Comparison of ENCODE assay signal across 8 cellular contexts in genomic region chr12:6229823-6230222, GRCh38. TPM values are rescaled to one million over a fixed set of nuclear protein-coding genes. Genes with fewer than 3 reads are reported as not detected.
DNase-seq lines count a peak whose midpoint lies in the region; ATAC-seq and TF ChIP-seq lines count a peak whose summit lies in the region.

No MANE protein-coding gene starts in this region.

- no peak for TF ChIP-seq CTCF in PC-9 (conservative IDR thresholded peaks at IDR 0.05)
- no peak for TF ChIP-seq CTCF in endodermal cell (conservative IDR thresholded peaks at IDR 0.05)
- no peak for TF ChIP-seq CTCF in neural crest cell (conservative IDR thresholded peaks at IDR 0.05)
- TF ChIP-seq CTCF in GM13976 (IDR thresholded peaks at IDR 0.05; ENCODE audit: borderline replicate concordance, control extremely low read depth, extremely low read depth, insufficient read depth, missing control alignments): no peak

- H3F3A ChIP-seq in PC-9 (ENCODE audit: insufficient read depth, low read depth): peaks cover 65% of the 10 kb centered on the region

- H3K27ac ChIP-seq in CD4-positive, CD25-positive, alpha-beta regulatory T cell (ENCODE audit: insufficient read depth, low read length, poor library complexity, severe bottlenecking): peak overlapping the region; percentile 67
- H3K27ac ChIP-seq in PC-9 (peak overlapping the region; percentile 86), endodermal cell (ENCODE audit: low read depth, low read length) (peak overlapping the region; percentile 54)

- H3K9ac ChIP-seq in endodermal cell (ENCODE audit: extremely low read depth, low read length, poor library complexity, severe bottlenecking): no peak overlapping the region

- CTCF ChIA-PET in PC-9 (lab: Charles Lee): interaction anchor here (0.6 to 2.7 kb wide), 4 partner anchors 14 to 241 kb away, joined by 3 to 23 read pairs (median 8); no protein-coding TSS in a partner anchor

- peak overlapping the region in 2 of 3 donors; percentile 88 to 92 for H3K27ac Mint-ChIP-seq in CD4-positive, CD25-positive, alpha-beta regulatory T cell
- H3K27ac Mint-ChIP-seq in endodermal cell (peak overlapping the region; percentile 42), neural crest cell (ENCODE audit: unreplicated experiment) (peak overlapping the region; percentile 98)

- H3K27me3 Mint-ChIP-seq in CD4-positive, CD25-positive, alpha-beta regulatory T cell: peaks cover 4% of the 10 kb centered on the region
- H3K27me3 Mint-ChIP-seq in endodermal cell (ENCODE audit: insufficient read depth): no peaks in the 10 kb centered on the region
- peaks cover 12% of the 10 kb centered on the region for H3K27me3 Mint-ChIP-seq in neural crest cell (ENCODE audit: low read depth)

- peaks cover 78% of the 10 kb centered on the region for H3K79me2 ChIP-seq in PC-9 (ENCODE audit: low read depth)

- 80 to 90% methylated on average over 7 to 9 of the region's 9 CpGs for WGBS in endodermal cell (ENCODE audit: insufficient coverage in 1 of 2, insufficient read length in 1 of 2), 2 experiments

- peak overlapping the region; percentile 70 for H3K4me2 ChIP-seq in PC-9

- no peak overlapping the region for H2AFZ ChIP-seq in PC-9

- intact Hi-C loops in PC-9 (cut with micrococcal nuclease; ENCODE audit: unreplicated experiment): loop anchor here (1.0 to 2.0 kb wide), 5 partner anchors 14 to 42 kb away; partner anchors contain the start of gene CD9

- H3K9me2 ChIP-seq in PC-9 (ENCODE audit: insufficient read depth): no peaks in the 10 kb centered on the region

- no TSS peak for BruUV-seq in PC-9 (replicated peaks; lab: Mats Ljungman, UMichigan)

- H3K4me1 ChIP-seq in CD4-positive, CD25-positive, alpha-beta regulatory T cell (ENCODE audit: control insufficient read depth, insufficient read depth, low read length, poor library complexity, severe bottlenecking): peaks cover 23% of the 10 kb centered on the region
- H3K4me1 ChIP-seq in PC-9 (replicated peaks; ENCODE audit: insufficient read depth): peaks cover 74% of the 10 kb centered on the region
- H3K4me1 ChIP-seq in endodermal cell (ENCODE audit: control insufficient read depth, insufficient read depth, low read length): peaks cover 4% of the 10 kb centered on the region

- H3K27me3 ChIP-seq in CD4-positive, CD25-positive, alpha-beta regulatory T cell (ENCODE audit: control insufficient read depth, insufficient read depth, low read length): no peaks in the 10 kb centered on the region
- H3K27me3 ChIP-seq in PC-9 (ENCODE audit: insufficient read depth, low read depth) (no peaks in the 10 kb centered on the region), endodermal cell (ENCODE audit: control insufficient read depth, insufficient read depth, low read length, poor library complexity, severe bottlenecking) (no peaks in the 10 kb centered on the region)

- no peaks in the 10 kb centered on the region for H3K36me3 ChIP-seq in CD4-positive, CD25-positive, alpha-beta regulatory T cell (ENCODE audit: control insufficient read depth, insufficient read depth, low read length)
- H3K36me3 ChIP-seq in PC-9 (ENCODE audit: low read depth) (peaks cover 43% of the 10 kb centered on the region), endodermal cell (ENCODE audit: control insufficient read depth, insufficient read depth, low read length) (no peaks in the 10 kb centered on the region)

- no peak for DNase-seq in CD4-positive, CD25-positive, alpha-beta regulatory T cell
- DNase-seq in PC-9: peak in 1 of 2 experiments; percentile 66
- no peak for DNase-seq in endodermal cell
- DNase-seq in neural crest cell (ENCODE audit: low read depth, low spot score): no peak
- no peak for DNase-seq in GM13976 (ENCODE audit: low spot score)
- no peak for DNase-seq in RPMI8226

- no peak overlapping the region for H3K4me3 Mint-ChIP-seq in CD4-positive, CD25-positive, alpha-beta regulatory T cell
- H3K4me3 Mint-ChIP-seq in endodermal cell: no peak overlapping the region
- H3K4me3 Mint-ChIP-seq in neural crest cell: no peak overlapping the region

- no peaks in the 10 kb centered on the region for H3K9me3 ChIP-seq in CD4-positive, CD25-positive, alpha-beta regulatory T cell (ENCODE audit: control insufficient read depth in 2 of 2, low read length in 2 of 2)
- no peaks in the 10 kb centered on the region for H3K9me3 ChIP-seq in PC-9 (ENCODE audit: insufficient read depth, low read depth)
- no peaks in the 10 kb centered on the region for H3K9me3 ChIP-seq in endodermal cell (ENCODE audit: control insufficient read depth, low read length)

- no peaks in the 10 kb centered on the region for H3K9me3 Mint-ChIP-seq in CD4-positive, CD25-positive, alpha-beta regulatory T cell
- H3K9me3 Mint-ChIP-seq in endodermal cell: no peaks in the 10 kb centered on the region
- H3K9me3 Mint-ChIP-seq in neural crest cell: no peaks in the 10 kb centered on the region

- ATAC-seq in CD4-positive, CD25-positive, alpha-beta regulatory T cell (ENCODE audit: low read depth in 2 of 2): no peak
- ATAC-seq in HG03280 (IDR thresholded peaks at IDR 0.05; ENCODE audit: unreplicated experiment) (no peak), HG02970 (IDR thresholded peaks at IDR 0.05; ENCODE audit: low FRiP score, unreplicated experiment) (no peak)

- POLR2A ChIA-PET in PC-9 (lab: Charles Lee; ENCODE audit: unreplicated experiment): interaction anchor here (0.6 to 2.1 kb wide), 6 partner anchors 17 to 697 kb away, joined by 3 to 38 read pairs (median 8); partner anchors contain the start of gene CD9

- peaks cover 3% of the 10 kb centered on the region for H3K36me3 Mint-ChIP-seq in CD4-positive, CD25-positive, alpha-beta regulatory T cell
- H3K36me3 Mint-ChIP-seq in endodermal cell (ENCODE audit: low read depth): peaks cover 38% of the 10 kb centered on the region
- no peaks in the 10 kb centered on the region for H3K36me3 Mint-ChIP-seq in neural crest cell (ENCODE audit: low read depth)

- in situ Hi-C loops in GM13976 (cut with MboI; ENCODE audit: low sequenced_read_pairs, unreplicated experiment): no loop called here

- peaks cover 7 to 34% (median 23%) of the 10 kb centered on the region in 4 donors for H3K4me1 Mint-ChIP-seq in CD4-positive, CD25-positive, alpha-beta regulatory T cell
- H3K4me1 Mint-ChIP-seq in endodermal cell (peaks cover 15% of the 10 kb centered on the region), neural crest cell (peaks cover 58% of the 10 kb centered on the region)

- no peaks in the 10 kb centered on the region for H4K20me1 ChIP-seq in PC-9 (ENCODE audit: insufficient read depth)

- no peak overlapping the region for H3K4me3 ChIP-seq in CD4-positive, CD25-positive, alpha-beta regulatory T cell (ENCODE audit: low read depth, low read length)
- H3K4me3 ChIP-seq in PC-9 (no peak overlapping the region; the same call in 1 of the 2 replicates), endodermal cell (ENCODE audit: low read length) (no peak overlapping the region)

RNA-seq across cellular contexts. Expression of gene CD9, which starts 29.6 kb away (rescaled TPM):
- 3.6 TPM for total RNA-seq in CD4-positive, CD25-positive, alpha-beta regulatory T cell
- polyA plus RNA-seq in CD4-positive, CD25-positive, alpha-beta regulatory T cell: 10 to 100 TPM in 1 of 4 donors, 1 to 10 TPM in 3; 4.8 to 10.3 (median 7.4) TPM
- total RNA-seq in PC-9 (2021) (319 and 374 TPM in 2 replicates), endodermal cell (10 to 100 TPM; 33.5 to 99.1 TPM), neural crest cell (1.8 and 2.1 TPM in 2 replicates)
- 26.5 TPM for polyA plus RNA-seq in endodermal cell (2013, experiment 1 of 2)
- polyA plus RNA-seq in endodermal cell (2013, experiment 2 of 2): 22.0 TPM

Comparison
In these comparisons a context has a peak if more than half of its experiments do, and no peak if none do; other contexts are left out.
1. H3K27ac Mint-ChIP-seq: peak in every context shown above with its lines; median percentile 98 in neural crest cell; 90 in CD4-positive, CD25-positive, alpha-beta regulatory T cell; 42 in endodermal cell.